In the genomic region with DNA sequence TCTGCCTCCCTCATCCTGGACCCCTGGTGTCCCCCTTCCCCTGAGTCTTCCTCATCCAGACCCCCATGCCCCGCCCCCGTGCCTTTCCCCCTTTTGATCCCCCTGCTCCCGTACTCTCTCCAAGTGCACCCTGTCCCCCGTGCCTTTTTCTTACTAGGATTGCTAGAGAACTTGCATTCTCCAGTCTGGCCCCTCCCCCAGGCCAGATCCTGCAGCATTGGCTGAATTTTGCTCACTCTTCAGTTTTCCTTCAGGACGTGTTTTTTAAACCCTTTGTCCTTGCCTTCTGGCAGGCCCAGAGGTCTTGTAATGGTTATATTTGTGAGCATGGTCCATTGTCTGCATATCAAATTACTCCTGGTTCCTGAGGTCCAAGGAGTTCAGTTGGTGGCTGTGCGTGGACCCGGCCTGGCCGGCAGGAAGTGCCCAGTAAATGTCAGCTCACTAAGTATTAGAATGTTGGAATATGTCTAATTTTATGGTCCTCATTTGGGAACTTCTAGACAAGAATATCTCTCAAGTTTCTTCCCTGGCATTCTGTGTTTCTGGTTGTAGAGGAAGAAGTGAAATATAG, we compare ENCODE assay signal across 9 cellular contexts. TPM values are rescaled to one million over a fixed set of nuclear protein-coding genes. Genes with fewer than 3 reads are reported as not detected.
DNase-seq lines count a peak whose midpoint lies in the region; ATAC-seq, FAIRE-seq and TF ChIP-seq lines count a peak whose summit lies in the region.
"Had no signal": no experiment of that assay in that cellular context is flagged by ENCODE, and none has a peak within 500 bp of the region (broad histone marks: within the 10 kb centered on the region; RNA-seq: fewer than 3 reads in every experiment).

No MANE protein-coding gene starts in this region.

- peak overlapping the region; percentile 93 for H3K4me3 Mint-ChIP-seq in astrocyte (ENCODE audit: unreplicated experiment)
- peak overlapping the region; percentile 87 to 92 (median 90) for H3K4me3 Mint-ChIP-seq in immature natural killer cell
- peak overlapping the region; percentile 99 for H3K4me3 Mint-ChIP-seq in stimulated activated naive CD8-positive, alpha-beta T cell treated with anti-CD3 and anti-CD28 coated beads, Interleukin-15, amount 100 ng/mL, for 72 hours

- intact Hi-C loops in A673 (cut with micrococcal nuclease; ENCODE audit: unreplicated experiment): no loop called here

- peaks cover 22% of the 10 kb centered on the region for H3K79me2 ChIP-seq in astrocyte (ENCODE audit: insufficient read depth, low read length)

- H3K27ac ChIP-seq in A673 (ENCODE audit: low read depth, low read length, poor library complexity, severe bottlenecking): peak overlapping the region; percentile 66
- H3K27ac ChIP-seq in astrocyte (ENCODE audit: low read depth, low read length): peak overlapping the region; percentile 59

- H3K27ac Mint-ChIP-seq in astrocyte (ENCODE audit: unreplicated experiment) (peak overlapping the region; percentile 80), immature natural killer cell (peak overlapping the region; percentile 80 to 95 (median 94))
- peak overlapping the region; percentile 96 to 98 for H3K27ac Mint-ChIP-seq in stimulated activated naive CD8-positive, alpha-beta T cell treated with anti-CD3 and anti-CD28 coated beads, Interleukin-15, amount 100 ng/mL, for 72 hours

- peaks cover 7% of the 10 kb centered on the region for H3K4me1 ChIP-seq in A673 (ENCODE audit: insufficient read depth, low read length, poor library complexity, severe bottlenecking)
- peaks cover 6% of the 10 kb centered on the region for H3K4me1 ChIP-seq in astrocyte (ENCODE audit: insufficient read depth, low read length)

- no peak for ATAC-seq in stimulated activated naive CD8-positive, alpha-beta T cell treated with anti-CD3 and anti-CD28 coated beads, Interleukin-15, amount 100 ng/mL, for 72 hours
- ATAC-seq in HG03280 (IDR thresholded peaks at IDR 0.05; ENCODE audit: unreplicated experiment): no peak

- no peaks in the 10 kb centered on the region for H4K20me1 ChIP-seq in astrocyte (ENCODE audit: insufficient read depth, low read length)

- H3K4me3 ChIP-seq in A673 (ENCODE audit: low read depth, low read length, poor library complexity, severe bottlenecking): peak overlapping the region; percentile 86
- H3K4me3 ChIP-seq in astrocyte (ENCODE audit: insufficient read depth, low read depth, low read length): peak overlapping the region; percentile 89

- no peaks in the 10 kb centered on the region for H3K9me3 Mint-ChIP-seq in astrocyte (ENCODE audit: unreplicated experiment)
- H3K9me3 Mint-ChIP-seq in immature natural killer cell: no peaks in the 10 kb centered on the region
- H3K9me3 Mint-ChIP-seq in stimulated activated naive CD8-positive, alpha-beta T cell treated with anti-CD3 and anti-CD28 coated beads, Interleukin-15, amount 100 ng/mL, for 72 hours: no peaks in the 10 kb centered on the region

- H3K36me3 ChIP-seq in A673 (ENCODE audit: insufficient read depth, low read length, poor library complexity, severe bottlenecking) (peaks cover 6% of the 10 kb centered on the region), astrocyte (ENCODE audit: insufficient read depth, low read length) (peaks cover 7% of the 10 kb centered on the region)

- TF ChIP-seq CTCF in A673 (conservative IDR thresholded peaks at IDR 0.05; ENCODE audit: low read depth, low read length) (no peak), astrocyte (IDR thresholded peaks at IDR 0.05; ENCODE audit: insufficient read depth, low read depth, low read length) (no peak)

- H3K4me1 Mint-ChIP-seq in astrocyte (ENCODE audit: low read depth, unreplicated experiment) (peaks cover 6% of the 10 kb centered on the region), immature natural killer cell (peaks cover 21 to 28% of the 10 kb centered on the region in 2 donors)
- peaks cover 34% of the 10 kb centered on the region for H3K4me1 Mint-ChIP-seq in stimulated activated naive CD8-positive, alpha-beta T cell treated with anti-CD3 and anti-CD28 coated beads, Interleukin-15, amount 100 ng/mL, for 72 hours

- BruUV-seq in A673 (replicated peaks; lab: Mats Ljungman, UMichigan): no TSS peak

- no peak for FAIRE-seq in astrocyte (lab: Jason Lieb, UNC)
- FAIRE-seq: islet of Langerhans had no signal

- DNase-seq in A673 (ENCODE audit: low spot score) (peak; percentile 22), HPDE6-E6E7 (ENCODE audit: extremely low spot score) (peak; percentile 11), astrocyte (ENCODE audit: low read depth) (no peak), immature natural killer cell (no peak), NCI-H524 treated with DMSO at 0.1 percent for 48 hours (lab: John Stamatoyannopoulos, UW) (no peak), kidney glomerular epithelial cell (lab: John Stamatoyannopoulos, UW) (no peak)
- DNase-seq in stimulated activated naive CD8-positive, alpha-beta T cell treated with anti-CD3 and anti-CD28 coated beads, Interleukin-15, amount 100 ng/mL, for 72 hours: no peak

- H3K9me3 ChIP-seq in A673 (ENCODE audit: low read depth, low read length, poor library complexity, severe bottlenecking) (no peaks in the 10 kb centered on the region), astrocyte (ENCODE audit: insufficient read depth, low read depth, low read length) (no peaks in the 10 kb centered on the region)

- POLR2A ChIA-PET in A673 (lab: Charles Lee; ENCODE audit: low non-redundant PET): no interaction called here

- H3K27me3 ChIP-seq in A673 (replicated peaks; ENCODE audit: insufficient read depth, low read depth, low read length, poor library complexity): no peaks in the 10 kb centered on the region
- no peaks in the 10 kb centered on the region for H3K27me3 ChIP-seq in astrocyte (ENCODE audit: insufficient read depth, low read length)

- peak overlapping the region; percentile 88 for H3K9ac ChIP-seq in astrocyte (ENCODE audit: low read length)

- CTCF ChIA-PET in A673 (lab: Charles Lee): no interaction called here

- H3K27me3 Mint-ChIP-seq in astrocyte (ENCODE audit: low read depth, unreplicated experiment) (no peaks in the 10 kb centered on the region), immature natural killer cell (ENCODE audit: low read depth in 3 of 3) (peaks cover 0 to 7% (median 0%) of the 10 kb centered on the region in 3 donors)
- H3K27me3 Mint-ChIP-seq in stimulated activated naive CD8-positive, alpha-beta T cell treated with anti-CD3 and anti-CD28 coated beads, Interleukin-15, amount 100 ng/mL, for 72 hours: no peaks in the 10 kb centered on the region

- peak overlapping the region; percentile 94 for H3K4me2 ChIP-seq in astrocyte (ENCODE audit: low read length)

- H3K36me3 Mint-ChIP-seq in astrocyte (ENCODE audit: low read depth, unreplicated experiment): peaks cover 6% of the 10 kb centered on the region
- H3K36me3 Mint-ChIP-seq in immature natural killer cell: peaks cover 0 to under 1% (median under 1%) of the 10 kb centered on the region in 3 donors

- peak overlapping the region; percentile 99 for H2AFZ ChIP-seq in astrocyte (ENCODE audit: low read depth, low read length)

RNA-seq across cellular contexts. Expression of a gene that starts 0.6 kb away (rescaled TPM):
- total RNA-seq in A673 (2021) (26.7 and 27.2 TPM in 2 replicates), astrocyte (24.3 and 26.5 TPM in 2 replicates)
- 10 to 100 TPM; 16.4 to 30.7 (median 19.4) TPM for polyA plus RNA-seq in immature natural killer cell

RNA-seq across cellular contexts. Expression of a gene that starts 15.9 kb away (rescaled TPM):
- 12.9 and 19.6 TPM in 2 replicates for total RNA-seq in A673 (2021)
- 31.0 and 31.9 TPM in 2 replicates for total RNA-seq in astrocyte
- polyA plus RNA-seq in immature natural killer cell: 10 to 100 TPM; 28.5 to 51.5 (median 43.0) TPM

RNA-seq across cellular contexts. Expression of a gene that starts 30.6 kb away (rescaled TPM):
- 45.8 and 46.7 TPM in 2 replicates for total RNA-seq in A673 (2021)
- total RNA-seq in astrocyte: 17.8 and 18.6 TPM in 2 replicates
- 10 to 100 TPM; 18.4 to 34.0 (median 24.7) TPM for polyA plus RNA-seq in immature natural killer cell

RNA-seq across cellular contexts. Expression of a gene that starts 41.9 kb away (rescaled TPM):
- total RNA-seq in A673 (2021): 66.4 and 67.6 TPM in 2 replicates
- 19.5 and 24.6 TPM in 2 replicates for total RNA-seq in astrocyte
- 10 to 100 TPM; 54.2 to 82.1 (median 64.7) TPM for polyA plus RNA-seq in immature natural killer cell

Comparison
In these comparisons a context has a peak if more than half of its experiments do, and no peak if none do; other contexts are left out.
1. DNase-seq: peak in A673 (single experiment) and HPDE6-E6E7 (single experiment); none in astrocyte (single experiment), immature natural killer cell (0 of 3), stimulated activated naive CD8-positive, alpha-beta T cell treated with anti-CD3 and anti-CD28 coated beads, Interleukin-15, amount 100 ng/mL, for 72 hours (0 of 2), NCI-H524 treated with DMSO at 0.1 percent for 48 hours (single experiment) and kidney glomerular epithelial cell (single experiment).
2. Peak in every context shown above with its lines, with median percentiles within 50 percentile points of each other: H3K27ac Mint-ChIP-seq and H3K4me3 Mint-ChIP-seq.